Comparison of ENCODE assay signal across 17 cellular contexts in genomic region chr7:156638443-156639077, GRCh38. TPM values are rescaled to one million over a fixed set of nuclear protein-coding genes. Genes with fewer than 3 reads are reported as not detected.
DNase-seq lines count a peak whose midpoint lies in the region; ATAC-seq and TF ChIP-seq lines count a peak whose summit lies in the region.
"Had no signal": no experiment of that assay in that cellular context is flagged by ENCODE, and none has a peak within 500 bp of the region (broad histone marks: within the 10 kb centered on the region; RNA-seq: fewer than 3 reads in every experiment).

No MANE protein-coding gene starts in this region.

- no peak for TF ChIP-seq CTCF in SK-N-SH (IDR thresholded peaks at IDR 0.05)
- TF ChIP-seq CTCF in neural cell (IDR thresholded peaks at IDR 0.05; ENCODE audit: poor library complexity, severe bottlenecking) = no peak

- WGBS in SK-N-SH (ENCODE audit: low lambda C conversion rate) = 95% methylated on average over 8 of the region's 8 CpGs

- in situ Hi-C loops in G401 (cut with HindIII; ENCODE audit: low sequenced_read_pairs) = no loop called here

- H3K4me3 Mint-ChIP-seq in T-cell = peak overlapping the region in 2 of 3 donors; percentile 77 to 81

- H3K4me3 ChIP-seq in SK-N-SH (ENCODE audit: low read depth in 2 of 2, low read length in 1 of 2) (no peak overlapping the region), neural cell (ENCODE audit: low read length) (peak overlapping the region; percentile 32)
- H3K4me3 ChIP-seq: lung had no signal

- H3K27ac Mint-ChIP-seq in T-cell = no peak overlapping the region

- H3K9me2 ChIP-seq in SK-N-SH (no peaks in the 10 kb centered on the region), neural cell (ENCODE audit: insufficient read depth, low read length) (no peaks in the 10 kb centered on the region)

- TF ChIP-seq RAD21 in SK-N-SH (IDR thresholded peaks at IDR 0.05; ENCODE audit: low read length) (no peak), neural cell (conservative IDR thresholded peaks at IDR 0.05) (no peak)

- H3K79me2 ChIP-seq in SK-N-SH (ENCODE audit: insufficient read depth) (no peaks in the 10 kb centered on the region), neural cell (replicated peaks; ENCODE audit: insufficient read depth, low read length) (no peaks in the 10 kb centered on the region)

- H3F3A ChIP-seq in SK-N-SH (replicated peaks; ENCODE audit: insufficient read depth) = no peaks in the 10 kb centered on the region
- H3F3A ChIP-seq in neural cell (ENCODE audit: insufficient read depth, low read length, poor library complexity, severe bottlenecking) = no peaks in the 10 kb centered on the region

- H3K27me3 ChIP-seq in SK-N-SH (ENCODE audit: insufficient read depth) (no peaks in the 10 kb centered on the region), neural cell (ENCODE audit: insufficient read depth, low read depth, low read length) (no peaks in the 10 kb centered on the region)
- H3K27me3 ChIP-seq: brain microvascular endothelial cell had no signal

- intact Hi-C loops in posterior cingulate gyrus (cut with DNase I) = no loop called here

- H2AFZ ChIP-seq in SK-N-SH (ENCODE audit: low read depth) (no peak overlapping the region), neural cell (ENCODE audit: low read depth, low read length) (no peak overlapping the region)

- H3K4me2 ChIP-seq in SK-N-SH (peak overlapping the region; percentile 3; the same call in 1 of the 2 replicates), neural cell (ENCODE audit: low read length) (no peak overlapping the region)

- CTCF ChIA-PET in SK-N-SH (lab: Yijun Ruan, JAX) = interaction anchor here (0.9 kb wide), 1 partner anchor 23 kb away, joined by 3 read pairs; no protein-coding TSS in a partner anchor
- CTCF ChIA-PET in T-cell (lab: Charles Lee) = no interaction called here

- peaks cover 4 to 10% (median 4%) of the 10 kb centered on the region in 3 donors for H3K9me3 Mint-ChIP-seq in T-cell

- H3K4me1 Mint-ChIP-seq in T-cell = peaks cover 8 to 16% (median 15%) of the 10 kb centered on the region in 3 donors

- no peak overlapping the region for H3K9ac ChIP-seq in SK-N-SH
- no peak overlapping the region for H3K9ac ChIP-seq in neural cell (ENCODE audit: low read length)

- H4K20me1 ChIP-seq in SK-N-SH (ENCODE audit: insufficient read depth) = no peaks in the 10 kb centered on the region
- no peaks in the 10 kb centered on the region for H4K20me1 ChIP-seq in neural cell (ENCODE audit: insufficient read depth)

- ATAC-seq in SK-N-SH treated with all-trans-retinoic acid at 6 μM for 48 hours = no peak
- no peak for ATAC-seq in T-cell (replicated peaks in 1 of 4)
- ATAC-seq: stimulated activated naive CD8-positive, alpha-beta T cell treated with anti-CD3 and anti-CD28 coated beads, Interleukin-15, amount 100 ng/mL, for 72 hours had no signal

- peaks cover 26 to 62% of the 10 kb centered on the region in 2 donors for H3K27me3 Mint-ChIP-seq in T-cell

- H3K27ac ChIP-seq in SK-N-SH (ENCODE audit: low read depth in 2 of 2, low read length in 1 of 2) (no peak overlapping the region), neural cell (ENCODE audit: low read length) (no peak overlapping the region)
- H3K27ac ChIP-seq: brain microvascular endothelial cell, SK-N-MC had no signal

- H3K36me3 ChIP-seq in SK-N-SH (replicated peaks in 1 of 2; ENCODE audit: control insufficient read depth in 1 of 2, insufficient read depth in 2 of 2, low read length in 1 of 2) (no peaks in the 10 kb centered on the region), neural cell (ENCODE audit: insufficient read depth, low read length) (no peaks in the 10 kb centered on the region)
- H3K36me3 ChIP-seq: brain microvascular endothelial cell had no signal

- no peaks in the 10 kb centered on the region for H3K36me3 Mint-ChIP-seq in T-cell

- DNase-seq in SK-N-SH (no peak), G401 (ENCODE audit: low spot score) (peak; percentile 9), T-cell (no peak), SHP77 (lab: John Stamatoyannopoulos, UW) (no peak), activated gamma-delta T cell treated with Interleukin-2 at 50 U/mL for 16 hours (no peak), posterior cingulate gyrus (no peak)
- DNase-seq: activated gamma-delta T cell; brain microvascular endothelial cell; HCEC 1CT; NCI-H1694; stimulated activated CD4-positive, alpha-beta T cell treated with anti-CD3 and anti-CD28 coated beads, Interleukin-15, amount 100 ng/mL, for 24 hours; stimulated activated naive CD8-positive, alpha-beta T cell treated with anti-CD3 and anti-CD28 coated beads, Interleukin-15, amount 100 ng/mL, for 72 hours had no signal

- peaks cover 9 to 19% of the 10 kb centered on the region in 2 experiments; a peak in 3 of 4 replicates for H3K4me1 ChIP-seq in SK-N-SH (ENCODE audit: control insufficient read depth in 1 of 2, insufficient read depth in 2 of 2, low read depth in 1 of 2, low read length in 1 of 2)

- POLR2A ChIA-PET in SK-N-SH (lab: Yijun Ruan, JAX) = no interaction called here
- POLR2A ChIA-PET in T-cell (lab: Charles Lee) = no interaction called here

- no peaks in the 10 kb centered on the region for H3K9me3 ChIP-seq in SK-N-SH
- no peaks in the 10 kb centered on the region for H3K9me3 ChIP-seq in neural cell (ENCODE audit: low read length)

- TF ChIP-seq EP300 in SK-N-SH (IDR thresholded peaks at IDR 0.05; ENCODE audit: borderline replicate concordance in 1 of 2, low read depth in 1 of 2, low read length in 1 of 2) (no peak), neural cell (conservative IDR thresholded peaks at IDR 0.05; ENCODE audit: poor library complexity, severe bottlenecking) (no peak)

TF ChIP-seq in SK-N-SH, 30 proteins besides CTCF, POLR2A, EP300 and RAD21 (continues in another document):
- TF ChIP-seq IRF3 (IDR thresholded peaks at IDR 0.05; ENCODE audit: low read depth, low read length) (no peak), USF1 (IDR thresholded peaks at IDR 0.05; ENCODE audit: borderline replicate concordance, low read depth) (no peak)

TF ChIP-seq in SK-N-SH treated with all-trans-retinoic acid at 6 μM for 48 hours, 23 proteins besides CTCF, POLR2A, EP300 and RAD21 (continues in another document):
- TF ChIP-seq PATZ1 (CRISPR knock-in tag; IDR thresholded peaks at IDR 0.05; ENCODE audit: borderline replicate concordance) = no peak

TF ChIP-seq in neural cell, 6 proteins besides CTCF, POLR2A, EP300 and RAD21:
- no peak for TF ChIP-seq EZH2 (IDR thresholded peaks at IDR 0.05; ENCODE audit: borderline replicate concordance, insufficient read depth, low read length, poor library complexity, severe bottlenecking)
- no peak for TF ChIP-seq POLR2AphosphoS5 (IDR thresholded peaks at IDR 0.05)
- no peak for TF ChIP-seq TAF1 (IDR thresholded peaks at IDR 0.05; ENCODE audit: low read depth)
- TF ChIP-seq MXI1 (conservative IDR thresholded peaks at IDR 0.05; ENCODE audit: poor library complexity, severe bottlenecking) = no peak

RNA-seq across cellular contexts. Expression of gene RNF32, which starts 2.0 kb away (rescaled TPM):
- 2.2 and 2.3 TPM in 2 replicates for polyA plus RNA-seq in SK-N-SH (2012; rRNA removed)
- 2.3 and 3.3 TPM in 2 replicates for polyA plus RNA-seq in SK-N-SH (2012; cell fraction: cytosol; rRNA removed)
- 1.6 and 3.3 TPM in 2 replicates for polyA plus RNA-seq in SK-N-SH (2012; cell fraction: nucleus; rRNA removed)
- total RNA-seq in G401 (2014; rRNA removed; shearing (Covaris generic)) = 2.2 and 2.3 TPM in 2 replicates
- 1 to 10 TPM in 2 of 5 donors, under 1 TPM in 2, not detected in 1; 0.41 to 1.4 (median 1.1) TPM for total RNA-seq in T-cell
- 1.8 and 2.6 TPM in 2 replicates for polyA plus RNA-seq in neural cell
- polyA minus RNA-seq in neural cell = 2.2 and 4.4 TPM in 2 replicates
- total RNA-seq: A172 had no signal
